Comparison of ENCODE assay signal across 8 cellular contexts in genomic region chr16:9092282-9092962, GRCh38. TPM values are rescaled to one million over a fixed set of nuclear protein-coding genes. Genes with fewer than 3 reads are reported as not detected.
A peak's percentile ranks its signal among the peaks of the same experiment; 100 is the strongest.
DNase-seq lines count a peak whose midpoint lies in the region; TF ChIP-seq lines count a peak whose summit lies in the region.

No MANE protein-coding gene starts in this region.

- H3K36me3 ChIP-seq in HAP-1 (replicated peaks) (peaks cover 48% of the 10 kb centered on the region), neuron (ENCODE audit: insufficient read depth, low read length) (peaks cover 40% of the 10 kb centered on the region), uterus (no peaks in the 10 kb centered on the region)

- H3K4me3 ChIP-seq in HAP-1: peak overlapping the region; percentile 91
- H3K4me3 ChIP-seq in fibroblast of pulmonary artery (replicated peaks; ENCODE audit: low read depth, low read length): peak overlapping the region; percentile 94
- peak overlapping the region; percentile 98 for H3K4me3 ChIP-seq in neuron (ENCODE audit: low read length)
- H3K4me3 ChIP-seq in uterus: peak overlapping the region; percentile 78 to 100

- H3K9me3 ChIP-seq in HAP-1 (no peaks in the 10 kb centered on the region), neuron (ENCODE audit: low read length) (no peaks in the 10 kb centered on the region), uterus (no peaks in the 10 kb centered on the region)

- in situ Hi-C loops in HAP-1 (cut with MboI; ENCODE audit: low sequenced_read_pairs): no loop called here

- no peak for TF ChIP-seq POLR2A in uterus (IDR thresholded peaks at IDR 0.05)

- TF ChIP-seq CTCF in fibroblast of pulmonary artery (IDR thresholded peaks at IDR 0.05; ENCODE audit: low read length, missing control alignments) (no peak), uterus (IDR thresholded peaks at IDR 0.05) (no peak)

- H3K27ac ChIP-seq in uterus: peak overlapping the region; percentile 98 to 99

- H3K4me1 ChIP-seq in HAP-1 (peaks cover 18% of the 10 kb centered on the region), neuron (ENCODE audit: insufficient read depth, low read length) (peaks cover 32% of the 10 kb centered on the region), uterus (peaks cover 2 to 14% of the 10 kb centered on the region in 2 donors)

- no peak overlapping the region for H2AFZ ChIP-seq in neuron (ENCODE audit: low read depth, low read length)

- DNase-seq in GM03348 (ENCODE audit: low spot score) (peak; percentile 56), HAP-1 (ENCODE audit: low spot score in 2 of 2) (peak in 1 of 2 experiments; percentile 49), NCI-H2171 (lab: John Stamatoyannopoulos, UW) (peak; percentile 18), activated T-helper 1 cell treated with Interleukin-2 at 50 U/mL for 16 hours (ENCODE audit: low read depth) (peak; percentile 40), fibroblast of pulmonary artery (ENCODE audit: low read depth) (no peak), uterus (peak; percentile 34 to 47), GF-D8 (lab: John Stamatoyannopoulos, UW) (no peak)

- H3K27me3 ChIP-seq in HAP-1 (ENCODE audit: low read depth): no peaks in the 10 kb centered on the region
- no peaks in the 10 kb centered on the region for H3K27me3 ChIP-seq in neuron (ENCODE audit: insufficient read depth, low read length)
- H3K27me3 ChIP-seq in uterus: no peaks in the 10 kb centered on the region

- intact Hi-C loops in uterus (cut with DNase I; ENCODE audit: low total_unique reads): no loop called here

RNA-seq across cellular contexts. Expression of gene HAPSTR1, which starts 1.0 kb away (rescaled TPM):
- total RNA-seq in uterus: 100 to 1,000 TPM in 1 of 4 donors, 10 to 100 TPM in 3; 16.1 to 113 (median 45.9) TPM

Comparison
In these comparisons a context has a peak if more than half of its experiments do, and no peak if none do; other contexts are left out.
1. DNase-seq: peak in GM03348 (single experiment), NCI-H2171 (single experiment), activated T-helper 1 cell treated with Interleukin-2 at 50 U/mL for 16 hours (single experiment) and uterus (2 of 2); none in fibroblast of pulmonary artery (single experiment) and GF-D8 (single experiment).
2. Peak in every context shown above with its lines, with median percentiles within 50 percentile points of each other: H3K4me3 ChIP-seq.